Comparison of ENCODE assay signal across 8 cellular contexts in genomic region chr17:17783121-17783824, GRCh38. TPM values are rescaled to one million over a fixed set of nuclear protein-coding genes. Genes with fewer than 3 reads are reported as not detected.
DNase-seq lines count a peak whose midpoint lies in the region; ATAC-seq and TF ChIP-seq lines count a peak whose summit lies in the region.

No MANE protein-coding gene starts in this region.

- H3K9me3 ChIP-seq in OCI-LY7 (ENCODE audit: low read length), result no peaks in the 10 kb centered on the region
- H3K9me3 ChIP-seq in left ventricle myocardium inferior (replicated peaks), result no peaks in the 10 kb centered on the region

- H3K4me3 ChIP-seq in OCI-LY7 (ENCODE audit: low read depth, low read length, poor library complexity, severe bottlenecking), result peak overlapping the region; percentile 68
- peak overlapping the region; percentile 72 for H3K4me3 ChIP-seq in left ventricle myocardium inferior

- peak overlapping the region; percentile 99 for H3K27ac ChIP-seq in OCI-LY7 (ENCODE audit: low read depth, low read length, poor library complexity, severe bottlenecking)
- peak overlapping the region; percentile 95 for H3K27ac ChIP-seq in left ventricle myocardium inferior (replicated peaks)

- no peaks in the 10 kb centered on the region for H3K79me2 ChIP-seq in OCI-LY7 (ENCODE audit: insufficient read depth, low read depth, low read length)

- no peaks in the 10 kb centered on the region for H3K9me3 Mint-ChIP-seq in Calu3 (ENCODE audit: low read depth, unreplicated experiment)
- no peaks in the 10 kb centered on the region for H3K9me3 Mint-ChIP-seq in activated naive CD4-positive, alpha-beta T cell treated with anti-CD3 and anti-CD28 coated beads, Interleukin-2, amount 50 U/mL, for 24 hours

- no peaks in the 10 kb centered on the region for H4K20me1 ChIP-seq in OCI-LY7 (ENCODE audit: insufficient read depth, low read length)

- H3K27me3 Mint-ChIP-seq in Calu3 (ENCODE audit: unreplicated experiment), result no peaks in the 10 kb centered on the region
- no peaks in the 10 kb centered on the region for H3K27me3 Mint-ChIP-seq in activated naive CD4-positive, alpha-beta T cell treated with anti-CD3 and anti-CD28 coated beads, Interleukin-2, amount 50 U/mL, for 24 hours

- H3K36me3 ChIP-seq in OCI-LY7 (ENCODE audit: insufficient read depth, low read length) (no peaks in the 10 kb centered on the region), left ventricle myocardium inferior (no peaks in the 10 kb centered on the region)

- TF ChIP-seq CTCF in Calu3 (IDR thresholded peaks at IDR 0.05; ENCODE audit: unreplicated experiment) (peak; percentile 27), OCI-LY7 (conservative IDR thresholded peaks at IDR 0.05; ENCODE audit: low read length) (peak; percentile 66), left ventricle myocardium inferior (IDR thresholded peaks at IDR 0.05; ENCODE audit: borderline replicate concordance) (peak; percentile 45)

- POLR2A ChIA-PET in OCI-LY7 (lab: Charles Lee), result interaction anchor here (0.9 to 1.8 kb wide), 2 partner anchors 16 to 24 kb away, joined by 3 to 7 read pairs; no protein-coding TSS in a partner anchor

- peaks cover 20% of the 10 kb centered on the region for H3K36me3 Mint-ChIP-seq in Calu3 (ENCODE audit: insufficient read depth, unreplicated experiment)
- H3K36me3 Mint-ChIP-seq in activated naive CD4-positive, alpha-beta T cell treated with anti-CD3 and anti-CD28 coated beads, Interleukin-2, amount 50 U/mL, for 24 hours, result no peaks in the 10 kb centered on the region

- H3K4me1 ChIP-seq in OCI-LY7 (ENCODE audit: insufficient read depth, low read length, poor library complexity, severe bottlenecking), result peaks cover 54% of the 10 kb centered on the region
- peaks cover 92% of the 10 kb centered on the region for H3K4me1 ChIP-seq in left ventricle myocardium inferior

- intact Hi-C loops in Calu3 (cut with micrococcal nuclease; ENCODE audit: unreplicated experiment), result loop anchor here (10.0 kb wide), 1 partner anchor 48 kb away; no protein-coding TSS in a partner anchor
- intact Hi-C loops in OCI-LY7 (cut with micrococcal nuclease; ENCODE audit: unreplicated experiment), result loop anchor here (1.0 kb wide), 3 partner anchors 17 to 89 kb away; no protein-coding TSS in a partner anchor
- intact Hi-C loops in left ventricle myocardium inferior (cut with micrococcal nuclease), result loop anchor here (10.0 kb wide), 1 partner anchor 88 kb away; no protein-coding TSS in a partner anchor
- intact Hi-C loops in posterior cingulate gyrus (cut with DNase I), result no loop called here

- DNase-seq in Calu3 (peak; percentile 49), OCI-LY7 (ENCODE audit: low spot score) (peak; percentile 93), left ventricle myocardium inferior (peak; percentile 85), posterior cingulate gyrus (peak in 8 of 10 donors; percentile 49 to 92 (median 58)), DMS114 treated with DMSO at 0.1 percent for 48 hours (lab: John Stamatoyannopoulos, UW; ENCODE audit: unreplicated experiment) (no peak), AML-193 (lab: John Stamatoyannopoulos, UW) (no peak)

- no peaks in the 10 kb centered on the region for H3K9me2 ChIP-seq in OCI-LY7 (ENCODE audit: insufficient read depth, low read length)

- peak overlapping the region; percentile 65 for H3K4me3 Mint-ChIP-seq in Calu3 (ENCODE audit: low read depth, unreplicated experiment)
- peak overlapping the region; percentile 87 for H3K4me3 Mint-ChIP-seq in activated naive CD4-positive, alpha-beta T cell treated with anti-CD3 and anti-CD28 coated beads, Interleukin-2, amount 50 U/mL, for 24 hours

- BruUV-seq in Calu3 (replicated peaks; lab: Mats Ljungman, UMichigan) (no TSS peak), OCI-LY7 (replicated peaks; lab: Mats Ljungman, UMichigan) (TSS peak; percentile 63)

- no peaks in the 10 kb centered on the region for H3K27me3 ChIP-seq in left ventricle myocardium inferior (ENCODE audit: low read depth)

- H3K4me1 Mint-ChIP-seq in Calu3 (ENCODE audit: low read depth, unreplicated experiment), result peaks cover 38% of the 10 kb centered on the region
- peaks cover 25% of the 10 kb centered on the region for H3K4me1 Mint-ChIP-seq in activated naive CD4-positive, alpha-beta T cell treated with anti-CD3 and anti-CD28 coated beads, Interleukin-2, amount 50 U/mL, for 24 hours

- H3K27ac Mint-ChIP-seq in Calu3 (ENCODE audit: unreplicated experiment), result no peak overlapping the region
- H3K27ac Mint-ChIP-seq in activated naive CD4-positive, alpha-beta T cell treated with anti-CD3 and anti-CD28 coated beads, Interleukin-2, amount 50 U/mL, for 24 hours, result no peak overlapping the region

- H2AFZ ChIP-seq in OCI-LY7 (ENCODE audit: low read length), result peak overlapping the region; percentile 13; the same call in 1 of the 2 replicates

- CTCF ChIA-PET in Calu3 (lab: Charles Lee), result no interaction called here
- CTCF ChIA-PET in OCI-LY7 (lab: Charles Lee; ENCODE audit: unreplicated experiment), result interaction anchor here (0.7 kb wide), 1 partner anchor 17 kb away, joined by 4 read pairs; no protein-coding TSS in a partner anchor

- ATAC-seq in HG02885 (IDR thresholded peaks at IDR 0.05; ENCODE audit: poor library complexity, unreplicated experiment), result peak; percentile 57

- H3K4me2 ChIP-seq in OCI-LY7 (ENCODE audit: low read length), result peak overlapping the region; percentile 89

RNA-seq across cellular contexts. Expression of gene SREBF1, which starts 53.5 kb away (rescaled TPM):
- total RNA-seq in Calu3 (2022) (104 and 110 TPM in 2 replicates), OCI-LY7 (2022) (187 and 213 TPM in 2 replicates), left ventricle myocardium inferior (10.2 TPM)
- 48.4 and 70.4 TPM in 2 replicates for total RNA-seq in OCI-LY7 (2014; rRNA removed; shearing (Covaris generic))

Comparison
In these comparisons a context has a peak if more than half of its experiments do, and no peak if none do; other contexts are left out.
1. DNase-seq: peak in Calu3 (single experiment), OCI-LY7 (single experiment), left ventricle myocardium inferior (single experiment) and posterior cingulate gyrus (8 of 10); none in DMS114 treated with DMSO at 0.1 percent for 48 hours (single experiment) and AML-193 (0 of 2).
2. Peak in every context shown above with its lines, with median percentiles within 50 percentile points of each other: CTCF ChIP-seq.